8 cellular contexts compared by ENCODE assay signal in genomic region chr6:49462927-49463611, GRCh38. TPM values are rescaled to one million over a fixed set of nuclear protein-coding genes. Genes with fewer than 3 reads are reported as not detected.
DNase-seq lines count a peak whose midpoint lies in the region; ATAC-seq and TF ChIP-seq lines count a peak whose summit lies in the region.

Gene CENPQ, plus strand, starts transcription at chr6:49463370. Its CDS starts 6,807 bp downstream, at chr6:49470177.
Gene MMUT, minus strand, starts transcription at chr6:49463253. Its CDS starts 3,787 bp downstream, at chr6:49459466.

- DNase-seq in Ammon's horn (ENCODE audit: low spot score) (peak; percentile 97), GM19238 (ENCODE audit: insufficient read length, low spot score) (peak; percentile 81), NCI-H524 (lab: John Stamatoyannopoulos, UW) (peak; percentile 90 to 93), choroid plexus epithelial cell (ENCODE audit: low read depth) (peak; percentile 95), kidney glomerular epithelial cell (lab: John Stamatoyannopoulos, UW) (peak; percentile 93)
- peak; percentile 94 for DNase-seq in activated CD4-positive, alpha-beta T cell treated with anti-CD3 and anti-CD28 coated beads for 36 hours
- DNase-seq in stimulated activated CD4-positive, alpha-beta T cell treated with anti-CD3 and anti-CD28 coated beads, Interleukin-1b, Interleukin-23, amount 100 ng/mL, for 1 hour (ENCODE audit: low read depth in 2 of 2), result peak; percentile 66 to 75

- intact Hi-C loops in activated CD4-positive, alpha-beta T cell treated with anti-CD3 and anti-CD28 coated beads for 36 hours (cut with DNase I, micrococcal nuclease), result loop anchor here in 1 of 2 experiments (2.0 kb wide), 2 partner anchors 88 to 1986 kb away; partner anchors contain the start of genes C6orf141 and CD2AP

- H3K27ac Mint-ChIP-seq in activated CD4-positive, alpha-beta T cell treated with anti-CD3 and anti-CD28 coated beads for 36 hours, result peak within 1 kb of the TSS; percentile 96

- peaks cover 12% of the 10 kb centered on the region for H3K36me3 Mint-ChIP-seq in activated CD4-positive, alpha-beta T cell treated with anti-CD3 and anti-CD28 coated beads for 36 hours (ENCODE audit: low read depth)

- H3K27me3 Mint-ChIP-seq in activated CD4-positive, alpha-beta T cell treated with anti-CD3 and anti-CD28 coated beads for 36 hours, result no peaks in the 10 kb centered on the region

- peak within 1 kb of the TSS; percentile 97 for H3K4me3 Mint-ChIP-seq in activated CD4-positive, alpha-beta T cell treated with anti-CD3 and anti-CD28 coated beads for 36 hours

- TF ChIP-seq CTCF in choroid plexus epithelial cell (conservative IDR thresholded peaks at IDR 0.05; ENCODE audit: low read depth, low read length), result no peak

- CTCF ChIA-PET in activated CD4-positive, alpha-beta T cell treated with anti-CD3 and anti-CD28 coated beads for 36 hours (lab: Charles Lee), result interaction anchor here (1.0 kb wide), 1 partner anchor 10 kb away, joined by 3 read pairs; no protein-coding TSS in a partner anchor

- H3K9me3 Mint-ChIP-seq in activated CD4-positive, alpha-beta T cell treated with anti-CD3 and anti-CD28 coated beads for 36 hours (ENCODE audit: low read depth), result no peaks in the 10 kb centered on the region

- peak within 1 kb of the TSS; percentile 83 for H3K4me3 ChIP-seq in choroid plexus epithelial cell (ENCODE audit: low read depth, low read length)

- POLR2A ChIA-PET in activated CD4-positive, alpha-beta T cell treated with anti-CD3 and anti-CD28 coated beads for 36 hours (lab: Charles Lee), result no interaction called here

- peaks cover 34% of the 10 kb centered on the region for H3K4me1 Mint-ChIP-seq in activated CD4-positive, alpha-beta T cell treated with anti-CD3 and anti-CD28 coated beads for 36 hours

- ATAC-seq in HG03442 (IDR thresholded peaks at IDR 0.05; ENCODE audit: unreplicated experiment), result peak; percentile 99
- peak; percentile 95 for ATAC-seq in activated CD4-positive, alpha-beta T cell treated with anti-CD3 and anti-CD28 coated beads for 36 hours

RNA-seq across cellular contexts. Expression of gene CENPQ, which starts in this region (rescaled TPM):
- 10 to 100 TPM; 14.1 to 16.6 TPM for total RNA-seq in activated CD4-positive, alpha-beta T cell treated with anti-CD3 and anti-CD28 coated beads for 36 hours

RNA-seq across cellular contexts. Expression of gene MMUT, which starts in this region (rescaled TPM):
- total RNA-seq in activated CD4-positive, alpha-beta T cell treated with anti-CD3 and anti-CD28 coated beads for 36 hours, result 10 to 100 TPM; 10.5 to 14.8 TPM

Comparison
In these comparisons a context has a peak if more than half of its experiments do, and no peak if none do; other contexts are left out.
1. Peak in every context shown above with its lines: DNase-seq, ATAC-seq and H3K4me3 ChIP-seq.